1 cellular context compared by ENCODE assay signal in genomic region chr2:231387904-231388724, GRCh38.
TF ChIP-seq lines count a peak whose summit lies in the region.

No MANE protein-coding gene starts in this region.

TF ChIP-seq in HepG2, 621 proteins besides CTCF, POLR2A, EP300 and RAD21 (continued from another document and continues in another):
- TF ChIP-seq ZNF646 (CRISPR knock-in tag; IDR thresholded peaks at IDR 0.05) (no peak), SYNCRIP (IDR thresholded peaks at IDR 0.05; ENCODE audit: insufficient read depth, low read depth, low read length) (no peak), ZSCAN29 (CRISPR knock-in tag; conservative IDR thresholded peaks at IDR 0.05) (0 out of 2 replicates have a peak, but pooled peaks have one; percentile 17), ZNF776 (CRISPR knock-in tag; IDR thresholded peaks at IDR 0.05) (0 out of 2 replicates have a peak, but pooled peaks have one; percentile 30), ZFP1 (CRISPR knock-in tag; IDR thresholded peaks at IDR 0.05) (no peak), MXD1 (CRISPR knock-in tag; IDR thresholded peaks at IDR 0.05) (peak; percentile 38; the same call in 1 of the 2 replicates), ZNF407 (CRISPR knock-in tag; IDR thresholded peaks at IDR 0.05; ENCODE audit: not compliant biosample characterization) (no peak), ZFP36L1 (CRISPR knock-in tag; IDR thresholded peaks at IDR 0.05) (no peak), TEAD3 (CRISPR knock-in tag; optimal IDR thresholded peaks at IDR 0.05; ENCODE audit: borderline replicate concordance) (no peak), GPN1 (CRISPR knock-in tag; IDR thresholded peaks at IDR 0.05; ENCODE audit: borderline replicate concordance) (no peak), ZNF350 (CRISPR knock-in tag; IDR thresholded peaks at IDR 0.05; ENCODE audit: borderline replicate concordance, low read depth) (no peak), FOXC1 (CRISPR knock-in tag; IDR thresholded peaks at IDR 0.05; ENCODE audit: borderline replicate concordance) (no peak), PLRG1 (conservative IDR thresholded peaks at IDR 0.05) (no peak), THYN1 (CRISPR knock-in tag; IDR thresholded peaks at IDR 0.05; ENCODE audit: borderline replicate concordance, low read depth) (no peak), ZNF18 (CRISPR knock-in tag; IDR thresholded peaks at IDR 0.05; ENCODE audit: insufficient replicate concordance) (no peak), ZHX2 (IDR thresholded peaks at IDR 0.05; ENCODE audit: low read depth) (no peak), ZHX2 (CRISPR knock-in tag; IDR thresholded peaks at IDR 0.05; ENCODE audit: borderline replicate concordance) (no peak), ZMAT3 (CRISPR knock-in tag; conservative IDR thresholded peaks at IDR 0.05) (no peak), ZNF703 (CRISPR knock-in tag; IDR thresholded peaks at IDR 0.05; ENCODE audit: borderline replicate concordance) (no peak), ATF6 (CRISPR knock-in tag; conservative IDR thresholded peaks at IDR 0.05) (no peak), ZNF749 (CRISPR knock-in tag; IDR thresholded peaks at IDR 0.05; ENCODE audit: borderline replicate concordance) (no peak), SRF (IDR thresholded peaks at IDR 0.05; ENCODE audit: low read depth, low read length) (no peak), POLR2AphosphoS2 (IDR thresholded peaks at IDR 0.05; ENCODE audit: low read depth, low read length) (no peak), TBX2 (CRISPR knock-in tag; IDR thresholded peaks at IDR 0.05; ENCODE audit: borderline replicate concordance) (no peak), TAF1 (CRISPR knock-in tag; IDR thresholded peaks at IDR 0.05) (peak; percentile 12; the same call in 1 of the 2 replicates)
